9 cellular contexts compared by ENCODE assay signal in genomic region chr13:24270639-24271131, GRCh38. TPM values are rescaled to one million over a fixed set of nuclear protein-coding genes. Genes with fewer than 3 reads are reported as not detected.
DNase-seq lines count a peak whose midpoint lies in the region; ATAC-seq and TF ChIP-seq lines count a peak whose summit lies in the region.
"Had no signal": no experiment of that assay in that cellular context is flagged by ENCODE, and none has a peak within 500 bp of the region (broad histone marks: within the 10 kb centered on the region; RNA-seq: fewer than 3 reads in every experiment).

No MANE protein-coding gene starts in this region.

- peak overlapping the region; percentile 39 for H3K4me2 ChIP-seq in DOHH2 (ENCODE audit: low read length)

- H3K4me1 ChIP-seq in DOHH2 (ENCODE audit: control insufficient read depth, low read length) (peaks cover 40% of the 10 kb centered on the region), HUES6 (ENCODE audit: control insufficient read depth, insufficient read depth, low read length) (peaks cover 11% of the 10 kb centered on the region; the same call in 1 of the 2 replicates), endodermal cell (ENCODE audit: control insufficient read depth, insufficient read depth, low read length) (no peaks in the 10 kb centered on the region), mucosa of rectum (ENCODE audit: control insufficient read depth in 2 of 2, insufficient read depth in 2 of 2, low read length in 2 of 2) (peaks cover 30 to 31% of the 10 kb centered on the region in 2 donors), thoracic aorta (ENCODE audit: control insufficient read depth in 1 of 2, low read depth in 2 of 2) (peaks cover 9 to 28% of the 10 kb centered on the region in 2 donors)

- peak overlapping the region; percentile 27 for H3K27ac Mint-ChIP-seq in endodermal cell

- TF ChIP-seq CTCF in DOHH2 (IDR thresholded peaks at IDR 0.05; ENCODE audit: low read depth, low read length, poor library complexity, severe bottlenecking), result no peak
- TF ChIP-seq CTCF in endodermal cell (conservative IDR thresholded peaks at IDR 0.05), result no peak
- TF ChIP-seq CTCF in thoracic aorta (IDR thresholded peaks at IDR 0.05), result no peak

- 53 to 84% methylated on average over 9 to 10 of the region's 10 CpGs for WGBS in endodermal cell (ENCODE audit: insufficient coverage in 1 of 2, insufficient read length in 1 of 2), 2 experiments

- ATAC-seq in GM21423 (IDR thresholded peaks at IDR 0.05; ENCODE audit: unreplicated experiment) (peak; percentile 51), thoracic aorta (ENCODE audit: insufficient number of reproducible peaks, low FRiP score, low read depth) (no peak)

- H3K27ac ChIP-seq in DOHH2 (ENCODE audit: low read depth, low read length) (no peak overlapping the region), HUES6 (ENCODE audit: low read depth, low read length) (no peak overlapping the region), endodermal cell (ENCODE audit: low read depth, low read length) (peak overlapping the region; percentile 58), mucosa of rectum (ENCODE audit: low read depth in 2 of 2, low read length in 2 of 2) (peak overlapping the region; percentile 84 to 93), thoracic aorta (peak overlapping the region; percentile 79 to 84)

- H3K4me3 ChIP-seq in DOHH2 (ENCODE audit: low read length), result 0 out of 2 replicates have a peak overlapping the region, but pooled peaks have one; percentile 16
- H3K4me3 ChIP-seq in HUES6 (ENCODE audit: low read depth, low read length), result no peak overlapping the region
- H3K4me3 ChIP-seq in endodermal cell (ENCODE audit: low read length), result no peak overlapping the region
- peak overlapping the region; percentile 63 to 69 for H3K4me3 ChIP-seq in mucosa of rectum (ENCODE audit: low read length in 2 of 2)
- H3K4me3 ChIP-seq in thoracic aorta, result peak overlapping the region; percentile 73

- H3K79me2 ChIP-seq in DOHH2 (ENCODE audit: control insufficient read depth, low read length), result no peaks in the 10 kb centered on the region

- H3K9ac ChIP-seq in HUES6 (ENCODE audit: low read length), result peak overlapping the region; percentile 30
- no peak overlapping the region for H3K9ac ChIP-seq in endodermal cell (ENCODE audit: extremely low read depth, low read length, poor library complexity, severe bottlenecking)
- peak overlapping the region; percentile 42 to 72 for H3K9ac ChIP-seq in mucosa of rectum (ENCODE audit: low read depth in 1 of 2, low read length in 2 of 2)

- H3K27me3 Mint-ChIP-seq in endodermal cell (ENCODE audit: insufficient read depth), result no peaks in the 10 kb centered on the region

- no peaks in the 10 kb centered on the region for H4K20me1 ChIP-seq in DOHH2 (ENCODE audit: control insufficient read depth, insufficient read depth, low read depth, low read length)

- H3F3A ChIP-seq in DOHH2 (ENCODE audit: control insufficient read depth, insufficient read depth), result no peaks in the 10 kb centered on the region

- no peaks in the 10 kb centered on the region for H3K9me2 ChIP-seq in DOHH2 (replicated peaks; ENCODE audit: control insufficient read depth, low read length)

- no peaks in the 10 kb centered on the region for H3K9me3 Mint-ChIP-seq in endodermal cell

- H3K4me1 Mint-ChIP-seq in endodermal cell, result peaks cover 14% of the 10 kb centered on the region

- no peak overlapping the region for H3K4me3 Mint-ChIP-seq in endodermal cell

- H3K9me3 ChIP-seq in DOHH2 (ENCODE audit: control insufficient read depth, insufficient read depth, low read length) (no peaks in the 10 kb centered on the region), HUES6 (ENCODE audit: control insufficient read depth, insufficient read depth, low read depth, low read length) (no peaks in the 10 kb centered on the region), endodermal cell (ENCODE audit: control insufficient read depth, low read length) (no peaks in the 10 kb centered on the region), mucosa of rectum (ENCODE audit: control insufficient read depth in 2 of 2, low read length in 2 of 2) (no peaks in the 10 kb centered on the region), thoracic aorta (no peaks in the 10 kb centered on the region)

- peak; percentile 49 for DNase-seq in activated CD4-positive, alpha-beta T cell treated with anti-CD3 and anti-CD28 coated beads, Interleukin-2, amount 50 U/mL, for 1 hour
- peak; percentile 52 for DNase-seq in endodermal cell
- DNase-seq in thoracic aorta (ENCODE audit: low spot score), result no peak
- no peak for DNase-seq in ecto neural progenitor cell (ENCODE audit: low spot score)

- H3K27me3 ChIP-seq in DOHH2 (ENCODE audit: control insufficient read depth, low read length) (peaks cover 4% of the 10 kb centered on the region; the same call in 1 of the 2 replicates), HUES6 (ENCODE audit: control insufficient read depth, insufficient read depth, low read length) (no peaks in the 10 kb centered on the region), endodermal cell (ENCODE audit: control insufficient read depth, insufficient read depth, low read length, poor library complexity, severe bottlenecking) (no peaks in the 10 kb centered on the region), mucosa of rectum (ENCODE audit: control insufficient read depth in 2 of 2, insufficient read depth in 2 of 2, low read length in 2 of 2) (no peaks in the 10 kb centered on the region), thoracic aorta (replicated peaks; ENCODE audit: insufficient read depth) (no peaks in the 10 kb centered on the region)

- no peaks in the 10 kb centered on the region for H3K36me3 Mint-ChIP-seq in endodermal cell (ENCODE audit: low read depth)

- H3K36me3 ChIP-seq in DOHH2 (ENCODE audit: control insufficient read depth, low read length), result no peaks in the 10 kb centered on the region
- H3K36me3 ChIP-seq in HUES6 (ENCODE audit: control insufficient read depth, insufficient read depth, low read length), result no peaks in the 10 kb centered on the region
- no peaks in the 10 kb centered on the region for H3K36me3 ChIP-seq in endodermal cell (ENCODE audit: control insufficient read depth, insufficient read depth, low read length)
- H3K36me3 ChIP-seq in mucosa of rectum (ENCODE audit: control insufficient read depth in 2 of 2, insufficient read depth in 2 of 2, low read length in 2 of 2), result peaks cover 0 to 1% of the 10 kb centered on the region in 2 donors
- no peaks in the 10 kb centered on the region for H3K36me3 ChIP-seq in thoracic aorta

RNA-seq across cellular contexts. Expression of gene C1QTNF9, which starts 38.7 kb away (rescaled TPM):
- not detected for total RNA-seq in endodermal cell
- not detected for polyA plus RNA-seq in endodermal cell (2013, experiment 1 of 2)
- polyA plus RNA-seq in endodermal cell (2013, experiment 2 of 2), result not detected
- under 1 TPM in 1 of 2 donors, not detected in 1; 0.41 TPM for total RNA-seq in thoracic aorta
- total RNA-seq: T-helper 2 cell treated with Interferon-gamma antibody and Interleukin-4, amounts not matched to agents 100 ng/mL and 5 ng/mL, for 36 hours had no signal

Comparison
In these comparisons a context has a peak if more than half of its experiments do, and no peak if none do; other contexts are left out.
1. H3K27ac ChIP-seq: peak in endodermal cell (single experiment), mucosa of rectum (2 of 2) and thoracic aorta (2 of 2); none in DOHH2 (single experiment) and HUES6 (single experiment).
2. H3K4me3 ChIP-seq: peak in DOHH2 (single experiment), mucosa of rectum (2 of 2) and thoracic aorta (single experiment); none in HUES6 (single experiment) and endodermal cell (single experiment).
3. DNase-seq: peak in activated CD4-positive, alpha-beta T cell treated with anti-CD3 and anti-CD28 coated beads, Interleukin-2, amount 50 U/mL, for 1 hour (single experiment) and endodermal cell (single experiment); none in thoracic aorta (single experiment) and ecto neural progenitor cell (single experiment).